8 cellular contexts compared by ENCODE assay signal in genomic region chr12:52069410-52070242, GRCh38. TPM values are rescaled to one million over a fixed set of nuclear protein-coding genes. Genes with fewer than 3 reads are reported as not detected.
DNase-seq lines count a peak whose midpoint lies in the region; ATAC-seq and TF ChIP-seq lines count a peak whose summit lies in the region.

A gene with protein sequence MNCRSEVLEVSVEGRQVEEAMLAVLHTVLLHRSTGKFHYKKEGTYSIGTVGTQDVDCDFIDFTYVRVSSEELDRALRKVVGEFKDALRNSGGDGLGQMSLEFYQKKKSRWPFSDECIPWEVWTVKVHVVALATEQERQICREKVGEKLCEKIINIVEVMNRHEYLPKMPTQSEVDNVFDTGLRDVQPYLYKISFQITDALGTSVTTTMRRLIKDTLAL (plus strand): TSS chr12:52069978. CDS start chr12:52073651, 3,673 bp downstream.

- H3K27ac Mint-ChIP-seq in activated T-cell treated with anti-CD3 and anti-CD28 coated beads, Interleukin-2, amount 50 U/mL, for 72 hours: peak within 1 kb of the TSS; percentile 97
- peak within 1 kb of the TSS; percentile 97 for H3K27ac Mint-ChIP-seq in stimulated activated memory B cell treated with anti-CD40 and anti-IgM and Interleukin-4, amounts not matched to agents 10 μg/mL and 1 μg/mL and 100 μg/mL, for 72 hours

- H3K27me3 Mint-ChIP-seq in activated T-cell treated with anti-CD3 and anti-CD28 coated beads, Interleukin-2, amount 50 U/mL, for 72 hours (ENCODE audit: low read depth): no peaks in the 10 kb centered on the region
- H3K27me3 Mint-ChIP-seq in stimulated activated memory B cell treated with anti-CD40 and anti-IgM and Interleukin-4, amounts not matched to agents 10 μg/mL and 1 μg/mL and 100 μg/mL, for 72 hours: peaks cover 5% of the 10 kb centered on the region

- TF ChIP-seq POLR2A in Peyer's patch (IDR thresholded peaks at IDR 0.05) (peak; percentile 53 to 64), esophagus squamous epithelium (IDR thresholded peaks at IDR 0.05) (peak in 2 of 4 donors; percentile 69 to 75)

- H3K9me3 ChIP-seq in KOPT-K1 (ENCODE audit: insufficient read depth, low read length, poor library complexity, severe bottlenecking) (no peaks in the 10 kb centered on the region), Peyer's patch (no peaks in the 10 kb centered on the region), esophagus squamous epithelium (no peaks in the 10 kb centered on the region)

- intact Hi-C loops in esophagus squamous epithelium (cut with DNase I): no loop called here

- H3K36me3 ChIP-seq in KOPT-K1 (ENCODE audit: insufficient read depth, low read length): peaks cover 20% of the 10 kb centered on the region
- peaks cover 0 to 18% (median 0%) of the 10 kb centered on the region in 3 donors for H3K36me3 ChIP-seq in Peyer's patch
- H3K36me3 ChIP-seq in esophagus squamous epithelium: peaks cover 0 to 32% (median 0%) of the 10 kb centered on the region in 3 donors

- peaks cover 0 to 15% (median 7%) of the 10 kb centered on the region in 4 donors for H3K4me1 ChIP-seq in Peyer's patch
- peaks cover 10 to 54% (median 21%) of the 10 kb centered on the region in 3 donors for H3K4me1 ChIP-seq in esophagus squamous epithelium

- DNase-seq in Daoy (ENCODE audit: low read depth) (peak; percentile 96), Peyer's patch (peak; percentile 85 to 94 (median 91)), esophagus squamous epithelium (lab: John Stamatoyannopoulos, UW) (peak; percentile 50), myocyte (ENCODE audit: low read depth) (peak; percentile 94)
- peak; percentile 88 to 91 for DNase-seq in activated T-cell treated with anti-CD3 and anti-CD28 coated beads, Interleukin-2, amount 50 U/mL, for 72 hours

- no peaks in the 10 kb centered on the region for H3K27me3 ChIP-seq in Peyer's patch
- no peaks in the 10 kb centered on the region for H3K27me3 ChIP-seq in esophagus squamous epithelium

- H3K36me3 Mint-ChIP-seq in activated T-cell treated with anti-CD3 and anti-CD28 coated beads, Interleukin-2, amount 50 U/mL, for 72 hours (ENCODE audit: insufficient read depth in 2 of 2): peaks cover 8 to 14% of the 10 kb centered on the region in 2 donors
- peaks cover 18% of the 10 kb centered on the region for H3K36me3 Mint-ChIP-seq in stimulated activated memory B cell treated with anti-CD40 and anti-IgM and Interleukin-4, amounts not matched to agents 10 μg/mL and 1 μg/mL and 100 μg/mL, for 72 hours

- H3K27ac ChIP-seq in KOPT-K1 (ENCODE audit: low read depth, low read length, poor library complexity, severe bottlenecking) (peak within 1 kb of the TSS; percentile 93), Peyer's patch (peak within 1 kb of the TSS; percentile 79 to 91 (median 84)), esophagus squamous epithelium (peak within 1 kb of the TSS; percentile 89 to 96 (median 92))

- peaks cover 62% of the 10 kb centered on the region for H3K4me1 Mint-ChIP-seq in activated T-cell treated with anti-CD3 and anti-CD28 coated beads, Interleukin-2, amount 50 U/mL, for 72 hours (ENCODE audit: low read depth)
- peaks cover 38% of the 10 kb centered on the region for H3K4me1 Mint-ChIP-seq in stimulated activated memory B cell treated with anti-CD40 and anti-IgM and Interleukin-4, amounts not matched to agents 10 μg/mL and 1 μg/mL and 100 μg/mL, for 72 hours

- H3K9me3 Mint-ChIP-seq in activated T-cell treated with anti-CD3 and anti-CD28 coated beads, Interleukin-2, amount 50 U/mL, for 72 hours: no peaks in the 10 kb centered on the region
- no peaks in the 10 kb centered on the region for H3K9me3 Mint-ChIP-seq in stimulated activated memory B cell treated with anti-CD40 and anti-IgM and Interleukin-4, amounts not matched to agents 10 μg/mL and 1 μg/mL and 100 μg/mL, for 72 hours

- H3K4me3 ChIP-seq in Peyer's patch (peak within 1 kb of the TSS; percentile 77 to 93 (median 80)), esophagus squamous epithelium (peak within 1 kb of the TSS; percentile 74 to 99 (median 94))

- peak; percentile 97 for ATAC-seq in GM21786 (IDR thresholded peaks at IDR 0.05; ENCODE audit: unreplicated experiment)
- ATAC-seq in activated T-cell treated with anti-CD3 and anti-CD28 coated beads, Interleukin-2, amount 50 U/mL, for 72 hours (replicated peaks in 1 of 2): peak; percentile 92 to 96
- ATAC-seq in stimulated activated memory B cell treated with anti-CD40 and anti-IgM and Interleukin-4, amounts not matched to agents 10 μg/mL and 1 μg/mL and 100 μg/mL, for 72 hours: peak; percentile 99

- peak within 1 kb of the TSS; percentile 92 to 96 for H3K4me3 Mint-ChIP-seq in activated T-cell treated with anti-CD3 and anti-CD28 coated beads, Interleukin-2, amount 50 U/mL, for 72 hours
- H3K4me3 Mint-ChIP-seq in stimulated activated memory B cell treated with anti-CD40 and anti-IgM and Interleukin-4, amounts not matched to agents 10 μg/mL and 1 μg/mL and 100 μg/mL, for 72 hours: peak within 1 kb of the TSS; percentile 87

- WGBS in esophagus squamous epithelium, 2 donors: 0% methylated on average over 4 to 19 of the region's 66 CpGs

- TF ChIP-seq CTCF in Peyer's patch (IDR thresholded peaks at IDR 0.05) (peak; percentile 57 to 72 (median 61)), esophagus squamous epithelium (IDR thresholded peaks at IDR 0.05) (peak; percentile 37 to 78 (median 55))

RNA-seq across cellular contexts. Expression of the gene that starts here (rescaled TPM):
- total RNA-seq in Daoy (2014; rRNA removed; shearing (Covaris generic)): 156 and 160 TPM in 2 replicates
- 10 to 100 TPM; 31.5 to 39.6 (median 33.9) TPM for total RNA-seq in Peyer's patch
- 10 to 100 TPM; 52.6 to 53.4 TPM for total RNA-seq in activated T-cell treated with anti-CD3 and anti-CD28 coated beads, Interleukin-2, amount 50 U/mL, for 72 hours
- total RNA-seq in esophagus squamous epithelium: 10 to 100 TPM; 36.7 to 54.7 (median 40.4) TPM
- 93.8 and 105 TPM in 2 replicates for total RNA-seq in myocyte
- 152 TPM for polyA plus RNA-seq in myocyte (2012)

Comparison
In these comparisons a context has a peak if more than half of its experiments do, and no peak if none do; other contexts are left out.
1. Peak in every context shown above with its lines: DNase-seq, ATAC-seq, H3K4me3 ChIP-seq and H3K27ac ChIP-seq.